Comparison of ENCODE assay signal across 1 cellular context in genomic region chr2:96807127-96807471, GRCh38.
A peak's percentile ranks its signal among the peaks of the same experiment; 100 is the strongest.
TF ChIP-seq lines count a peak whose summit lies in the region.

No MANE protein-coding gene starts in this region.

TF ChIP-seq in HepG2, 621 proteins besides CTCF, POLR2A, EP300 and RAD21:
- TF ChIP-seq ZBTB42 (CRISPR knock-in tag; IDR thresholded peaks at IDR 0.05) (no peak), ZNF207 (IDR thresholded peaks at IDR 0.05; ENCODE audit: borderline replicate concordance) (no peak), ZNF7 (CRISPR knock-in tag; IDR thresholded peaks at IDR 0.05) (peak; percentile 63), ZNF687 (CRISPR knock-in tag; IDR thresholded peaks at IDR 0.05) (peak; percentile 35; the same call in 1 of the 2 replicates), ZNF615 (CRISPR knock-in tag; IDR thresholded peaks at IDR 0.05; ENCODE audit: borderline replicate concordance) (no peak), SMYD3 (CRISPR knock-in tag; IDR thresholded peaks at IDR 0.05) (no peak)
- TF ChIP-seq, protein P1, sequence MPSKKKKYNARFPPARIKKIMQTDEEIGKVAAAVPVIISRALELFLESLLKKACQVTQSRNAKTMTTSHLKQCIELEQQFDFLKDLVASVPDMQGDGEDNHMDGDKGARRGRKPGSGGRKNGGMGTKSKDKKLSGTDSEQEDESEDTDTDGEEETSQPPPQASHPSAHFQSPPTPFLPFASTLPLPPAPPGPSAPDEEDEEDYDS (CRISPR knock-in tag; IDR thresholded peaks at IDR 0.05), result no peak
TF ChIP-seq in HepG2: peak in this region for 2.
